In genomic region chr3:29171583-29171990, GRCh38 we compare ENCODE assay signal across 11 cellular contexts.
DNase-seq lines count a peak whose midpoint lies in the region; ATAC-seq and TF ChIP-seq lines count a peak whose summit lies in the region.
"Had no signal": no experiment of that assay in that cellular context is flagged by ENCODE, and none has a peak within 500 bp of the region (broad histone marks: within the 10 kb centered on the region; RNA-seq: fewer than 3 reads in every experiment).

No MANE protein-coding gene starts in this region.

- no peaks in the 10 kb centered on the region for H3K9me3 Mint-ChIP-seq in activated CD8-positive, alpha-beta T cell treated with anti-CD3 and anti-CD28 coated beads for 36 hours
- H3K9me3 Mint-ChIP-seq in progenitor cell of endocrine pancreas (ENCODE audit: low read depth) (no peaks in the 10 kb centered on the region), endothelial cell (ENCODE audit: unreplicated experiment) (no peaks in the 10 kb centered on the region)

- no peak for TF ChIP-seq POLR2A in right lobe of liver (IDR thresholded peaks at IDR 0.05)

- TF ChIP-seq CTCF in activated CD8-positive, alpha-beta T cell treated with anti-CD3 and anti-CD28 coated beads for 36 hours (IDR thresholded peaks at IDR 0.05), result no peak
- TF ChIP-seq CTCF in right lobe of liver (IDR thresholded peaks at IDR 0.05) (no peak), progenitor cell of endocrine pancreas (IDR thresholded peaks at IDR 0.05; ENCODE audit: unreplicated experiment) (no peak), endothelial cell (IDR thresholded peaks at IDR 0.05; ENCODE audit: unreplicated experiment) (no peak)

- no peaks in the 10 kb centered on the region for H3K36me3 ChIP-seq in BLaER1 treated with 17β-estradiol and CSF1 and Interleukin-3, amounts not matched to agents 10 nM and 100 nM
- no peaks in the 10 kb centered on the region for H3K36me3 ChIP-seq in right lobe of liver

- intact Hi-C loops in activated CD8-positive, alpha-beta T cell treated with anti-CD3 and anti-CD28 coated beads for 36 hours (cut with micrococcal nuclease), result no loop called here
- intact Hi-C loops in right lobe of liver (cut with DNase I), result no loop called here

- H3K27me3 ChIP-seq in BLaER1 treated with 17β-estradiol and CSF1 and Interleukin-3, amounts not matched to agents 10 nM and 100 nM, result no peaks in the 10 kb centered on the region
- no peaks in the 10 kb centered on the region for H3K27me3 ChIP-seq in right lobe of liver

- no peaks in the 10 kb centered on the region for H3K9me3 ChIP-seq in BLaER1 treated with 17β-estradiol and CSF1 and Interleukin-3, amounts not matched to agents 10 nM and 100 nM (replicated peaks in 1 of 11)
- no peaks in the 10 kb centered on the region for H3K9me3 ChIP-seq in right lobe of liver

- H3K4me3 Mint-ChIP-seq in activated CD8-positive, alpha-beta T cell treated with anti-CD3 and anti-CD28 coated beads for 36 hours, result no peak overlapping the region
- H3K4me3 Mint-ChIP-seq in progenitor cell of endocrine pancreas (ENCODE audit: low read depth) (no peak overlapping the region), endothelial cell (ENCODE audit: unreplicated experiment) (no peak overlapping the region)
- H3K4me3 Mint-ChIP-seq: WTC11 had no signal

- no peaks in the 10 kb centered on the region for H3K27me3 Mint-ChIP-seq in activated CD8-positive, alpha-beta T cell treated with anti-CD3 and anti-CD28 coated beads for 36 hours
- no peaks in the 10 kb centered on the region for H3K27me3 Mint-ChIP-seq in progenitor cell of endocrine pancreas
- peaks cover 1% of the 10 kb centered on the region for H3K27me3 Mint-ChIP-seq in endothelial cell (ENCODE audit: unreplicated experiment)

- H3K27ac ChIP-seq in BLaER1 treated with 17β-estradiol and CSF1 and Interleukin-3, amounts not matched to agents 10 nM and 100 nM, result peak overlapping the region in 10 of 11 experiments; percentile 46 to 82 (median 66); a peak in 17 of 22 replicates
- H3K27ac ChIP-seq in right lobe of liver, result peak overlapping the region; percentile 5 to 35 (median 22)

- H4K20me1 ChIP-seq in BLaER1 treated with 17β-estradiol and CSF1 and Interleukin-3, amounts not matched to agents 10 nM and 100 nM, result no peaks in the 10 kb centered on the region

- WGBS in right lobe of liver (ENCODE audit: insufficient coverage, low coverage, low lambda C conversion rate, missing lambda C conversion rate), result 14% methylated on average over 4 of the region's 4 CpGs

- CTCF ChIA-PET in activated CD8-positive, alpha-beta T cell treated with anti-CD3 and anti-CD28 coated beads for 36 hours (lab: Charles Lee), result interaction anchor here (1.3 kb wide), 1 partner anchor 15 kb away, joined by 3 read pairs; no protein-coding TSS in a partner anchor

- peaks cover 16% of the 10 kb centered on the region for H3K4me1 Mint-ChIP-seq in activated CD8-positive, alpha-beta T cell treated with anti-CD3 and anti-CD28 coated beads for 36 hours (ENCODE audit: low read depth)
- H3K4me1 Mint-ChIP-seq in progenitor cell of endocrine pancreas (ENCODE audit: low read depth) (peaks cover 3% of the 10 kb centered on the region), endothelial cell (ENCODE audit: unreplicated experiment) (peaks cover 9% of the 10 kb centered on the region)

- H3K4me2 ChIP-seq in BLaER1 treated with 17β-estradiol and CSF1 and Interleukin-3, amounts not matched to agents 10 nM and 100 nM, result peak overlapping the region; percentile 51 to 74 (median 63)

- peaks cover 5% of the 10 kb centered on the region for H3K36me3 Mint-ChIP-seq in activated CD8-positive, alpha-beta T cell treated with anti-CD3 and anti-CD28 coated beads for 36 hours (ENCODE audit: low read depth)
- H3K36me3 Mint-ChIP-seq in progenitor cell of endocrine pancreas (ENCODE audit: insufficient read depth) (no peaks in the 10 kb centered on the region), endothelial cell (ENCODE audit: low read depth, unreplicated experiment) (no peaks in the 10 kb centered on the region)
- H3K36me3 Mint-ChIP-seq: WTC11 had no signal

- POLR2A ChIA-PET in activated CD8-positive, alpha-beta T cell treated with anti-CD3 and anti-CD28 coated beads for 36 hours (lab: Charles Lee), result interaction anchor here (0.5 kb wide), 1 partner anchor 85 kb away, joined by 3 read pairs; no protein-coding TSS in a partner anchor

- peak; percentile 48 for DNase-seq in HCEC 1CT
- DNase-seq in activated CD8-positive, alpha-beta T cell treated with anti-CD3 and anti-CD28 coated beads for 36 hours, result peak; percentile 6
- DNase-seq in right lobe of liver, result no peak
- DNase-seq in progenitor cell of endocrine pancreas (ENCODE audit: low spot score, unreplicated experiment), result no peak
- DNase-seq in Kasumi-1 (lab: John Stamatoyannopoulos, UW), result no peak
- DNase-seq in stimulated activated naive CD4-positive, alpha-beta T cell treated with Interleukin-2 at 50 U/mL for 16 hours (lab: John Stamatoyannopoulos, UW), result no peak
- no peak for DNase-seq in endothelial cell (ENCODE audit: low spot score)
- DNase-seq: NCI-H1417 treated with DMSO at 0.1 percent for 48 hours; stimulated activated CD8-positive, alpha-beta memory T cell treated with anti-CD3 and anti-CD28 coated beads, Interleukin-4, amount 100 ng/mL, for 48 hours had no signal

- peak; percentile 58 for ATAC-seq in activated CD8-positive, alpha-beta T cell treated with anti-CD3 and anti-CD28 coated beads for 36 hours
- ATAC-seq in right lobe of liver, result peak; percentile 59 to 81 (median 72)
- ATAC-seq: WTC11 had no signal

- H3K4me3 ChIP-seq in BLaER1 treated with 17β-estradiol and CSF1 and Interleukin-3, amounts not matched to agents 10 nM and 100 nM, result no peak overlapping the region
- no peak overlapping the region for H3K4me3 ChIP-seq in right lobe of liver

- H3K9ac ChIP-seq in BLaER1 treated with 17β-estradiol and CSF1 and Interleukin-3, amounts not matched to agents 10 nM and 100 nM, result peak overlapping the region in 4 of 11 experiments; percentile 6 to 59 (median 52); a peak in 5 of 22 replicates

- H3K4me1 ChIP-seq in BLaER1 treated with 17β-estradiol and CSF1 and Interleukin-3, amounts not matched to agents 10 nM and 100 nM, result peaks cover 9 to 24% (median 16%) of the 10 kb centered on the region in 10 experiments
- no peaks in the 10 kb centered on the region for H3K4me1 ChIP-seq in right lobe of liver

- H3K27ac Mint-ChIP-seq in activated CD8-positive, alpha-beta T cell treated with anti-CD3 and anti-CD28 coated beads for 36 hours, result peak overlapping the region; percentile 85
- H3K27ac Mint-ChIP-seq in progenitor cell of endocrine pancreas (no peak overlapping the region), endothelial cell (ENCODE audit: unreplicated experiment) (no peak overlapping the region)
- H3K27ac Mint-ChIP-seq: WTC11 had no signal

Comparison
In these comparisons a context has a peak if more than half of its experiments do, and no peak if none do; other contexts are left out.
1. DNase-seq: peak in HCEC 1CT (single experiment) and activated CD8-positive, alpha-beta T cell treated with anti-CD3 and anti-CD28 coated beads for 36 hours (single experiment); none in right lobe of liver (0 of 3), progenitor cell of endocrine pancreas (single experiment), Kasumi-1 (0 of 2), stimulated activated naive CD4-positive, alpha-beta T cell treated with Interleukin-2 at 50 U/mL for 16 hours (single experiment) and endothelial cell (single experiment).